In genomic region chr4:133150643-133151300, GRCh38 we compare ENCODE assay signal across 8 cellular contexts. TPM values are rescaled to one million over a fixed set of nuclear protein-coding genes. Genes with fewer than 3 reads are reported as not detected.
A peak's percentile ranks its signal among the peaks of the same experiment; 100 is the strongest.
DNase-seq lines count a peak whose midpoint lies in the region; ATAC-seq, FAIRE-seq and TF ChIP-seq lines count a peak whose summit lies in the region.
"Had no signal": no experiment of that assay in that cellular context is flagged by ENCODE, and none has a peak within 500 bp of the region (broad histone marks: within the 10 kb centered on the region; RNA-seq: fewer than 3 reads in every experiment).

No MANE protein-coding gene starts in this region.

- H3K36me3 Mint-ChIP-seq in WTC11: no peaks in the 10 kb centered on the region

- peaks cover 36% of the 10 kb centered on the region for H3K79me2 ChIP-seq in hepatocyte

- H3K4me3 Mint-ChIP-seq in WTC11: peak overlapping the region; percentile 76

- whole genome bisulfite sequencing in hepatocyte (ENCODE audit: low lambda C conversion rate, missing lambda C conversion rate): 1% methylated on average over 42 of the region's 51 CpGs
- 0 to 9% (median 4%) methylated on average over 24 to 51 of the region's 51 CpGs for WGBS in spleen, 5 donors

- no peak for TF ChIP-seq CTCF in WTC11 (IDR thresholded peaks at IDR 0.05)
- TF ChIP-seq CTCF in hepatocyte (IDR thresholded peaks at IDR 0.05; ENCODE audit: poor library complexity): no peak
- TF ChIP-seq CTCF in spleen (IDR thresholded peaks at IDR 0.05 in 8 of 11, conservative IDR thresholded peaks at IDR 0.05 in 3 of 11): no peak

- H2AFZ ChIP-seq in hepatocyte: peak overlapping the region; percentile 32

- H3K36me3 ChIP-seq in hepatocyte (replicated peaks; ENCODE audit: insufficient read depth, low read depth) (no peaks in the 10 kb centered on the region), spleen (no peaks in the 10 kb centered on the region)

- no peaks in the 10 kb centered on the region for H3K9me3 ChIP-seq in hepatocyte (ENCODE audit: low read depth)
- no peaks in the 10 kb centered on the region for H3K9me3 ChIP-seq in spleen

- H3K9me3 Mint-ChIP-seq in WTC11: no peaks in the 10 kb centered on the region

- H3K27ac ChIP-seq in hepatocyte (peak overlapping the region; percentile 24), spleen (no peak overlapping the region)

- peaks cover 79% of the 10 kb centered on the region for H3K27me3 Mint-ChIP-seq in WTC11 (ENCODE audit: low read depth)

- TF ChIP-seq POLR2A in H54 (IDR thresholded peaks at IDR 0.05; ENCODE audit: low read depth, low read length): peak; percentile 34
- TF ChIP-seq POLR2A in spleen (IDR thresholded peaks at IDR 0.05): no peak

- peaks cover 68% of the 10 kb centered on the region for H3K27me3 ChIP-seq in hepatocyte
- H3K27me3 ChIP-seq in spleen (replicated peaks in 1 of 7): peaks cover 13 to 94% (median 81%) of the 10 kb centered on the region in 7 donors

- no peaks in the 10 kb centered on the region for H3K9me2 ChIP-seq in hepatocyte (replicated peaks; ENCODE audit: insufficient read depth)

- ATAC-seq in WTC11: peak; percentile 6
- no peak for ATAC-seq in GM21423 (IDR thresholded peaks at IDR 0.05; ENCODE audit: unreplicated experiment)

- H3K4me1 ChIP-seq in hepatocyte (ENCODE audit: insufficient read depth): no peaks in the 10 kb centered on the region
- H3K4me1 ChIP-seq in spleen: peaks cover 12 to 72% (median 49%) of the 10 kb centered on the region in 6 donors

- no peak for FAIRE-seq in H54 (lab: Jason Lieb, UNC)
- FAIRE-seq: bronchial epithelial cell had no signal

- DNase-seq in H54 (ENCODE audit: insufficient read length, low spot score) (no peak), WTC11 (ENCODE audit: low spot score) (peak; percentile 56), hepatocyte (ENCODE audit: low spot score) (peak; percentile 35), spleen (no peak), foreskin melanocyte (no peak), NCI-H446 (lab: John Stamatoyannopoulos, UW) (no peak)

- H3K4me1 Mint-ChIP-seq in WTC11: peaks cover 55% of the 10 kb centered on the region

- no peaks in the 10 kb centered on the region for H4K20me1 ChIP-seq in hepatocyte (ENCODE audit: insufficient read depth, poor library complexity, severe bottlenecking)

- H3K4me3 ChIP-seq in hepatocyte (peak overlapping the region; percentile 48), spleen (peak overlapping the region in 7 of 8 donors; percentile 4 to 67 (median 12))

- H3K27ac Mint-ChIP-seq in WTC11: no peak overlapping the region

- intact Hi-C loops in spleen (cut with DNase I; ENCODE audit: low total_unique reads): no loop called here

- POLR2A ChIA-PET in WTC11 (lab: Charles Lee): interaction anchor here (0.6 kb wide), 1 partner anchor 928 kb away, joined by 4 read pairs; no protein-coding TSS in a partner anchor

- CTCF ChIA-PET in WTC11 (lab: Charles Lee): interaction anchor here (0.6 to 2.4 kb wide), 5 partner anchors 47 to 639 kb away, joined by 3 to 11 read pairs (median 5); no protein-coding TSS in a partner anchor

- H3K4me2 ChIP-seq in hepatocyte: peak overlapping the region; percentile 87

TF ChIP-seq in WTC11, 78 proteins besides CTCF, POLR2A, EP300 and RAD21 (continues in another document):
- TF ChIP-seq ZNF232 (CRISPR knock-in tag; IDR thresholded peaks at IDR 0.05) (no peak), TP53 (CRISPR knock-in tag; IDR thresholded peaks at IDR 0.05) (0 out of 2 replicates have a peak, but pooled peaks have one; percentile 17), ZNF425 (CRISPR knock-in tag; conservative IDR thresholded peaks at IDR 0.05) (no peak), AFF4 (CRISPR knock-in tag; IDR thresholded peaks at IDR 0.05; ENCODE audit: borderline replicate concordance) (no peak), ZNF121 (CRISPR knock-in tag; IDR thresholded peaks at IDR 0.05) (0 out of 2 replicates have a peak, but pooled peaks have one; percentile 2), MYBL2 (CRISPR knock-in tag; IDR thresholded peaks at IDR 0.05) (no peak; the same call in 1 of the 2 replicates), NR2C2 (CRISPR knock-in tag; IDR thresholded peaks at IDR 0.05) (no peak), MAX (CRISPR knock-in tag; IDR thresholded peaks at IDR 0.05) (peak; percentile 18; the same call in 1 of the 2 replicates), GTF2I (CRISPR knock-in tag; conservative IDR thresholded peaks at IDR 0.05) (no peak), CREM (CRISPR knock-in tag; IDR thresholded peaks at IDR 0.05) (no peak), ATF6 (CRISPR knock-in tag; IDR thresholded peaks at IDR 0.05) (no peak), MLX (CRISPR knock-in tag; IDR thresholded peaks at IDR 0.05) (no peak), RORB (CRISPR knock-in tag; IDR thresholded peaks at IDR 0.05) (no peak), TEAD1 (CRISPR knock-in tag; IDR thresholded peaks at IDR 0.05) (peak; percentile 38; the same call in 1 of the 2 replicates)

RNA-seq across cellular contexts. Expression of gene PCDH10, which starts 1.7 kb away (rescaled TPM):
- total RNA-seq in WTC11 (2021) (7.8 to 13.9 TPM (median 13.1 TPM) in 3 replicates), hepatocyte (22.7 and 24.1 TPM in 2 replicates), spleen (under 1 TPM in 5 of 7 donors, not detected in 2; 0.05 to 0.13 (median 0.06) TPM)
- polyA plus RNA-seq in hepatocyte (13.0 and 16.7 TPM in 2 replicates), spleen (under 1 TPM in 2 of 3 donors, not detected in 1; under 0.01 to 0.19 TPM)

Comparison
In these comparisons a context has a peak if more than half of its experiments do, and no peak if none do; other contexts are left out.
1. DNase-seq: peak in WTC11 (single experiment) and hepatocyte (single experiment); none in H54 (single experiment), spleen (single experiment), foreskin melanocyte (single experiment) and NCI-H446 (0 of 2).